1 cellular context compared by ENCODE assay signal in genomic region chr7:139059905-139060304, GRCh38.
TF ChIP-seq lines count a peak whose summit lies in the region.

No MANE protein-coding gene starts in this region.

TF ChIP-seq in HepG2, 621 proteins besides CTCF, POLR2A, EP300 and RAD21:
- TF ChIP-seq ZNF619 (CRISPR knock-in tag; IDR thresholded peaks at IDR 0.05): no peak
- no peak for TF ChIP-seq THAP11 (CRISPR knock-in tag; IDR thresholded peaks at IDR 0.05)
- TF ChIP-seq ZNF501 (CRISPR knock-in tag; IDR thresholded peaks at IDR 0.05): no peak
- TF ChIP-seq GABPB1 (CRISPR knock-in tag; IDR thresholded peaks at IDR 0.05): no peak
- TF ChIP-seq ZNF713 (CRISPR knock-in tag; IDR thresholded peaks at IDR 0.05): no peak
- TF ChIP-seq ZNF703 (CRISPR knock-in tag; IDR thresholded peaks at IDR 0.05; ENCODE audit: borderline replicate concordance): no peak
- no peak for TF ChIP-seq CEBPG (CRISPR knock-in tag; IDR thresholded peaks at IDR 0.05)
- TF ChIP-seq NCOA1 (CRISPR knock-in tag; IDR thresholded peaks at IDR 0.05): no peak
- no peak for TF ChIP-seq SRSF4 (IDR thresholded peaks at IDR 0.05; ENCODE audit: low read depth, low read length, poor library complexity, severe bottlenecking)
- no peak for TF ChIP-seq GATAD1 (CRISPR knock-in tag; IDR thresholded peaks at IDR 0.05)
- no peak for TF ChIP-seq MTA1 (CRISPR knock-in tag; IDR thresholded peaks at IDR 0.05; ENCODE audit: borderline replicate concordance)
- TF ChIP-seq, protein P1, sequence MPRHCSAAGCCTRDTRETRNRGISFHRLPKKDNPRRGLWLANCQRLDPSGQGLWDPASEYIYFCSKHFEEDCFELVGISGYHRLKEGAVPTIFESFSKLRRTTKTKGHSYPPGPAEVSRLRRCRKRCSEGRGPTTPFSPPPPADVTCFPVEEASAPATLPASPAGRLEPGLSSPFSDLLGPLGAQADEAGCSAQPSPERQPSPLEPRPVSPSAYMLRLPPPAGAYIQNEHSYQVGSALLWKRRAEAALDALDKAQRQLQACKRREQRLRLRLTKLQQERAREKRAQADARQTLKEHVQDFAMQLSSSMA (CRISPR knock-in tag; IDR thresholded peaks at IDR 0.05): no peak
- TF ChIP-seq, protein P2, sequence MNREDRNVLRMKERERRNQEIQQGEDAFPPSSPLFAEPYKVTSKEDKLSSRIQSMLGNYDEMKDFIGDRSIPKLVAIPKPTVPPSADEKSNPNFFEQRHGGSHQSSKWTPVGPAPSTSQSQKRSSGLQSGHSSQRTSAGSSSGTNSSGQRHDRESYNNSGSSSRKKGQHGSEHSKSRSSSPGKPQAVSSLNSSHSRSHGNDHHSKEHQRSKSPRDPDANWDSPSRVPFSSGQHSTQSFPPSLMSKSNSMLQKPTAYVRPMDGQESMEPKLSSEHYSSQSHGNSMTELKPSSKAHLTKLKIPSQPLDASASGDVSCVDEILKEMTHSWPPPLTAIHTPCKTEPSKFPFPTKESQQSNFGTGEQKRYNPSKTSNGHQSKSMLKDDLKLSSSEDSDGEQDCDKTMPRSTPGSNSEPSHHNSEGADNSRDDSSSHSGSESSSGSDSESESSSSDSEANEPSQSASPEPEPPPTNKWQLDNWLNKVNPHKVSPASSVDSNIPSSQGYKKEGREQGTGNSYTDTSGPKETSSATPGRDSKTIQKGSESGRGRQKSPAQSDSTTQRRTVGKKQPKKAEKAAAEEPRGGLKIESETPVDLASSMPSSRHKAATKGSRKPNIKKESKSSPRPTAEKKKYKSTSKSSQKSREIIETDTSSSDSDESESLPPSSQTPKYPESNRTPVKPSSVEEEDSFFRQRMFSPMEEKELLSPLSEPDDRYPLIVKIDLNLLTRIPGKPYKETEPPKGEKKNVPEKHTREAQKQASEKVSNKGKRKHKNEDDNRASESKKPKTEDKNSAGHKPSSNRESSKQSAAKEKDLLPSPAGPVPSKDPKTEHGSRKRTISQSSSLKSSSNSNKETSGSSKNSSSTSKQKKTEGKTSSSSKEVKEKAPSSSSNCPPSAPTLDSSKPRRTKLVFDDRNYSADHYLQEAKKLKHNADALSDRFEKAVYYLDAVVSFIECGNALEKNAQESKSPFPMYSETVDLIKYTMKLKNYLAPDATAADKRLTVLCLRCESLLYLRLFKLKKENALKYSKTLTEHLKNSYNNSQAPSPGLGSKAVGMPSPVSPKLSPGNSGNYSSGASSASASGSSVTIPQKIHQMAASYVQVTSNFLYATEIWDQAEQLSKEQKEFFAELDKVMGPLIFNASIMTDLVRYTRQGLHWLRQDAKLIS (CRISPR knock-in tag; IDR thresholded peaks at IDR 0.05): no peak
- TF ChIP-seq ZHX1 (CRISPR knock-in tag; IDR thresholded peaks at IDR 0.05; ENCODE audit: low read depth): no peak
- TF ChIP-seq ZNF451 (CRISPR knock-in tag; IDR thresholded peaks at IDR 0.05): no peak
- no peak for TF ChIP-seq ZNF7 (CRISPR knock-in tag; IDR thresholded peaks at IDR 0.05)
- no peak for TF ChIP-seq ZNF329 (CRISPR knock-in tag; IDR thresholded peaks at IDR 0.05; ENCODE audit: low read depth)
- no peak for TF ChIP-seq ZNF878 (CRISPR knock-in tag; IDR thresholded peaks at IDR 0.05)
- no peak for TF ChIP-seq CBX2 (IDR thresholded peaks at IDR 0.05; ENCODE audit: low read depth, low read length)
- no peak for TF ChIP-seq CBX2 (CRISPR knock-in tag; IDR thresholded peaks at IDR 0.05; ENCODE audit: low read depth)
- TF ChIP-seq ZNF562 (CRISPR knock-in tag; IDR thresholded peaks at IDR 0.05; ENCODE audit: borderline replicate concordance): no peak
